1 cellular context compared by ENCODE assay signal in genomic region chr12:121712462-121713256, GRCh38.
TF ChIP-seq lines count a peak whose summit lies in the region.

Gene TMEM120B, plus strand, starts transcription at chr12:121712752. Its CDS starts 144 bp downstream, at chr12:121712896.

TF ChIP-seq in H1, 55 proteins besides CTCF, POLR2A, EP300 and RAD21 (continued from another document):
- TF ChIP-seq HDAC2 (IDR thresholded peaks at IDR 0.05; ENCODE audit: borderline replicate concordance in 1 of 2, low read depth in 2 of 2, low read length in 2 of 2) = peak in 1 of 2 experiments; percentile 87; a peak in 2 of 4 replicates
- TF ChIP-seq MAX (IDR thresholded peaks at IDR 0.05) = peak; percentile 43
- peak; percentile 22 for TF ChIP-seq CTBP2 (IDR thresholded peaks at IDR 0.05; ENCODE audit: borderline replicate concordance, insufficient read depth, insufficient read length, low read length)
- no peak for TF ChIP-seq TCF12 (IDR thresholded peaks at IDR 0.05; ENCODE audit: low read depth, low read length)
